9 cellular contexts compared by ENCODE assay signal in genomic region chr17:29131814-29132682, GRCh38. TPM values are rescaled to one million over a fixed set of nuclear protein-coding genes. Genes with fewer than 3 reads are reported as not detected.
DNase-seq lines count a peak whose midpoint lies in the region; ATAC-seq and TF ChIP-seq lines count a peak whose summit lies in the region.
"Had no signal": no experiment of that assay in that cellular context is flagged by ENCODE, and none has a peak within 500 bp of the region (broad histone marks: within the 10 kb centered on the region; RNA-seq: fewer than 3 reads in every experiment).

No MANE protein-coding gene starts in this region.

- no peak overlapping the region for H3K4me3 Mint-ChIP-seq in activated naive CD8-positive, alpha-beta T cell treated with anti-CD3 and anti-CD28 coated beads, Interleukin-2, amount 50 U/mL, for 24 hours
- no peak overlapping the region for H3K4me3 Mint-ChIP-seq in memory B cell
- H3K4me3 Mint-ChIP-seq in progenitor cell of endocrine pancreas (ENCODE audit: low read depth) = no peak overlapping the region

- ATAC-seq in heart left ventricle (peak in 2 of 4 donors; percentile 6 to 25), memory B cell (ENCODE audit: low read depth) (no peak), aorta (ENCODE audit: low FRiP score) (peak; percentile 76)
- peak; percentile 37 for ATAC-seq in activated naive CD8-positive, alpha-beta T cell treated with anti-CD3 and anti-CD28 coated beads, Interleukin-2, amount 50 U/mL, for 24 hours

- DNase-seq in heart left ventricle (no peak), cardiac septum (ENCODE audit: low spot score) (no peak), memory B cell (ENCODE audit: low spot score in 2 of 2) (no peak), aorta (peak in 1 of 2 donors; percentile 80), retina (no peak), SW 1271 (lab: John Stamatoyannopoulos, UW) (no peak), progenitor cell of endocrine pancreas (ENCODE audit: low spot score, unreplicated experiment) (no peak)
- no peak for DNase-seq in activated naive CD8-positive, alpha-beta T cell treated with anti-CD3 and anti-CD28 coated beads, Interleukin-2, amount 50 U/mL, for 24 hours
- DNase-seq: activated CD8-positive, alpha-beta memory T cell treated with anti-CD3 and anti-CD28 coated beads, Interleukin-2, amount 50 U/mL, for 48 hours had no signal

- TF ChIP-seq POLR2A in heart left ventricle (IDR thresholded peaks at IDR 0.05) = no peak

- peaks cover 0 to 53% (median 23%) of the 10 kb centered on the region in 9 donors for H3K36me3 ChIP-seq in heart left ventricle
- H3K36me3 ChIP-seq in aorta (ENCODE audit: control insufficient read depth in 1 of 2, insufficient read depth in 2 of 2, low read length in 1 of 2) = no peaks in the 10 kb centered on the region

- H3K9me3 ChIP-seq in heart left ventricle (no peaks in the 10 kb centered on the region), aorta (ENCODE audit: control insufficient read depth, low read length) (no peaks in the 10 kb centered on the region)

- no peak for TF ChIP-seq CTCF in heart left ventricle (IDR thresholded peaks at IDR 0.05)
- TF ChIP-seq CTCF in progenitor cell of endocrine pancreas (IDR thresholded peaks at IDR 0.05; ENCODE audit: unreplicated experiment) = no peak

- H3K36me3 Mint-ChIP-seq in activated naive CD8-positive, alpha-beta T cell treated with anti-CD3 and anti-CD28 coated beads, Interleukin-2, amount 50 U/mL, for 24 hours (ENCODE audit: low read depth) = peaks cover 1% of the 10 kb centered on the region
- H3K36me3 Mint-ChIP-seq in memory B cell (peaks cover 8% of the 10 kb centered on the region), progenitor cell of endocrine pancreas (ENCODE audit: insufficient read depth) (peaks cover 2% of the 10 kb centered on the region)

- WGBS in heart left ventricle, 4 donors = 65 to 68% (median 66%) methylated on average over 9 of the region's 9 CpGs
- WGBS in aorta, 2 donors = 19 to 21% methylated on average over 9 of the region's 9 CpGs

- H3K4me1 ChIP-seq in heart left ventricle (peaks cover 0 to 66% (median 44%) of the 10 kb centered on the region in 12 donors), aorta (ENCODE audit: control insufficient read depth in 1 of 2, insufficient read depth in 2 of 2, low read length in 2 of 2) (peaks cover 0 to 2% of the 10 kb centered on the region in 2 donors)

- no peaks in the 10 kb centered on the region for H3K27me3 ChIP-seq in heart left ventricle
- no peaks in the 10 kb centered on the region for H3K27me3 ChIP-seq in aorta (ENCODE audit: control insufficient read depth in 1 of 2, insufficient read depth in 2 of 2, low read length in 1 of 2)

- H3K4me3 ChIP-seq in heart left ventricle (peak overlapping the region in 3 of 12 donors; percentile 10 to 18 (median 13)), aorta (ENCODE audit: low read length in 2 of 2) (no peak overlapping the region)

- H3K27ac ChIP-seq in heart left ventricle (peak overlapping the region in 11 of 12 donors; percentile 51 to 91 (median 85)), aorta (ENCODE audit: low read depth in 1 of 2, low read length in 2 of 2) (peak overlapping the region; percentile 88 to 95)

- intact Hi-C loops in heart left ventricle (cut with DNase I) (no loop called here), cardiac septum (cut with DNase I) (no loop called here), aorta (cut with DNase I) (no loop called here)

- H3K4me1 Mint-ChIP-seq in activated naive CD8-positive, alpha-beta T cell treated with anti-CD3 and anti-CD28 coated beads, Interleukin-2, amount 50 U/mL, for 24 hours = peaks cover 47% of the 10 kb centered on the region
- peaks cover 22% of the 10 kb centered on the region for H3K4me1 Mint-ChIP-seq in memory B cell
- H3K4me1 Mint-ChIP-seq in progenitor cell of endocrine pancreas (ENCODE audit: low read depth) = peaks cover 8% of the 10 kb centered on the region

- peak overlapping the region; percentile 75 for H3K27ac Mint-ChIP-seq in activated naive CD8-positive, alpha-beta T cell treated with anti-CD3 and anti-CD28 coated beads, Interleukin-2, amount 50 U/mL, for 24 hours
- peak overlapping the region; percentile 45 for H3K27ac Mint-ChIP-seq in memory B cell
- H3K27ac Mint-ChIP-seq in progenitor cell of endocrine pancreas = no peak overlapping the region

- H3K27me3 Mint-ChIP-seq in activated naive CD8-positive, alpha-beta T cell treated with anti-CD3 and anti-CD28 coated beads, Interleukin-2, amount 50 U/mL, for 24 hours = no peaks in the 10 kb centered on the region
- H3K27me3 Mint-ChIP-seq in memory B cell (no peaks in the 10 kb centered on the region), progenitor cell of endocrine pancreas (no peaks in the 10 kb centered on the region)

- H3K9me3 Mint-ChIP-seq in activated naive CD8-positive, alpha-beta T cell treated with anti-CD3 and anti-CD28 coated beads, Interleukin-2, amount 50 U/mL, for 24 hours = no peaks in the 10 kb centered on the region
- H3K9me3 Mint-ChIP-seq in memory B cell (no peaks in the 10 kb centered on the region), progenitor cell of endocrine pancreas (ENCODE audit: low read depth) (no peaks in the 10 kb centered on the region)

RNA-seq across cellular contexts. Expression of gene MYO18A, which starts 48.1 kb away (rescaled TPM):
- total RNA-seq in heart left ventricle (100 to 1,000 TPM; 241 to 340 (median 300) TPM), cardiac septum (317 TPM), aorta (100 to 1,000 TPM; 102 to 116 TPM), progenitor cell of endocrine pancreas (75.7 and 77.1 TPM in 2 replicates)
- polyA plus RNA-seq in heart left ventricle (100 to 1,000 TPM in 1 of 2 donors, 10 to 100 TPM in 1; 83.5 to 306 TPM), aorta (100 to 1,000 TPM in 1 of 2 donors, 10 to 100 TPM in 1; 17.4 to 107 TPM)
